8 cellular contexts compared by ENCODE assay signal in genomic region chr2:11692966-11693521, GRCh38. TPM values are rescaled to one million over a fixed set of nuclear protein-coding genes. Genes with fewer than 3 reads are reported as not detected.
DNase-seq lines count a peak whose midpoint lies in the region; ATAC-seq and TF ChIP-seq lines count a peak whose summit lies in the region.

No MANE protein-coding gene starts in this region.

- DNase-seq in Caco-2 (peak; percentile 85 to 87), GM20000 (ENCODE audit: low spot score) (peak; percentile 79), HL-60 (ENCODE audit: low read depth in 1 of 2, low spot score in 1 of 2) (peak in 1 of 2 experiments; percentile 54), NOMO-1 (lab: John Stamatoyannopoulos, UW; ENCODE audit: unreplicated experiment in 2 of 2) (peak; percentile 61 to 71), epidermal melanocyte (ENCODE audit: insufficient read length, low spot score) (peak; percentile 58), natural killer cell (peak; percentile 25)
- DNase-seq in activated CD8-positive, alpha-beta memory T cell treated with anti-CD3 and anti-CD28 coated beads for 24 hours: peak; percentile 72

- H3K4me3 ChIP-seq in Caco-2 (ENCODE audit: low read depth, low read length): no peak overlapping the region
- H3K4me3 ChIP-seq in HL-60 (replicated peaks; ENCODE audit: insufficient read depth, low read length): no peak overlapping the region
- H3K4me3 ChIP-seq in subcutaneous abdominal adipose tissue (ENCODE audit: low read depth in 1 of 5, low read length in 5 of 5): no peak overlapping the region

- peak; percentile 80 to 87 (median 85) for ATAC-seq in natural killer cell

- no peaks in the 10 kb centered on the region for H3K4me1 Mint-ChIP-seq in Caco-2 (ENCODE audit: low read depth, unreplicated experiment)
- peaks cover 7 to 14% of the 10 kb centered on the region in 2 donors for H3K4me1 Mint-ChIP-seq in natural killer cell

- H3K4me1 ChIP-seq in Caco-2 (0 out of 2 replicates have a peak, but pooled peaks cover 4% of the 10 kb centered on the region), subcutaneous abdominal adipose tissue (ENCODE audit: control insufficient read depth in 5 of 5, insufficient read depth in 5 of 5, low read length in 5 of 5) (peaks cover 3 to 54% (median 39%) of the 10 kb centered on the region in 5 donors)

- H3K36me3 Mint-ChIP-seq in Caco-2 (ENCODE audit: insufficient read depth, unreplicated experiment): no peaks in the 10 kb centered on the region
- no peaks in the 10 kb centered on the region for H3K36me3 Mint-ChIP-seq in natural killer cell

- H3K27me3 ChIP-seq in Caco-2 (replicated peaks; ENCODE audit: control insufficient read depth, insufficient read depth, low read length): no peaks in the 10 kb centered on the region
- no peaks in the 10 kb centered on the region for H3K27me3 ChIP-seq in HL-60 (ENCODE audit: insufficient read depth, poor library complexity, severe bottlenecking)
- H3K27me3 ChIP-seq in subcutaneous abdominal adipose tissue (ENCODE audit: control insufficient read depth in 5 of 5, insufficient read depth in 4 of 5, low read length in 5 of 5): no peaks in the 10 kb centered on the region

- H3K9me3 ChIP-seq in Caco-2: no peaks in the 10 kb centered on the region
- H3K9me3 ChIP-seq in subcutaneous abdominal adipose tissue (ENCODE audit: control insufficient read depth in 5 of 5, low read length in 5 of 5): no peaks in the 10 kb centered on the region

- no peak overlapping the region for H3K27ac Mint-ChIP-seq in Caco-2 (ENCODE audit: unreplicated experiment)
- H3K27ac Mint-ChIP-seq in natural killer cell: no peak overlapping the region

- H3K27me3 Mint-ChIP-seq in Caco-2 (ENCODE audit: insufficient read depth, unreplicated experiment) (no peaks in the 10 kb centered on the region), natural killer cell (ENCODE audit: low read depth in 2 of 2) (peaks cover 0 to 6% of the 10 kb centered on the region in 2 donors)

- no TSS peak for BruUV-seq in Caco-2 (replicated peaks; lab: Mats Ljungman, UMichigan)

- CTCF ChIA-PET in Caco-2 (lab: Charles Lee): interaction anchor here (0.6 to 1.7 kb wide), 19 partner anchors 9 to 248 kb away, joined by 3 to 13 read pairs (median 5); partner anchors contain the start of gene LPIN1

- POLR2A ChIA-PET in Caco-2 (lab: Charles Lee): no interaction called here

- TF ChIP-seq CTCF in Caco-2 (IDR thresholded peaks at IDR 0.05; ENCODE audit: insufficient read depth in 1 of 2, low read depth in 1 of 2, low read length in 1 of 2, severe bottlenecking in 1 of 2, unreplicated experiment in 1 of 2) (peak; percentile 81 to 85), GM20000 (IDR thresholded peaks at IDR 0.05; ENCODE audit: extremely low read depth, missing control alignments) (peak; percentile 62), HL-60 (IDR thresholded peaks at IDR 0.05; ENCODE audit: insufficient read depth, low read length) (peak; percentile 63), natural killer cell (IDR thresholded peaks at IDR 0.05) (peak; percentile 80)

- H3K4me3 Mint-ChIP-seq in Caco-2 (ENCODE audit: unreplicated experiment) (no peak overlapping the region), natural killer cell (no peak overlapping the region)

- intact Hi-C loops in Caco-2 (cut with micrococcal nuclease; ENCODE audit: unreplicated experiment): loop anchor here (1.0 kb wide), 3 partner anchors 46 to 86 kb away; partner anchors contain the start of gene LPIN1
- intact Hi-C loops in natural killer cell (cut with micrococcal nuclease): loop anchor here (1.0 to 5.0 kb wide), 2 partner anchors 54 to 86 kb away; partner anchors contain the start of gene LPIN1

- no peak overlapping the region for H3K27ac ChIP-seq in HL-60 (replicated peaks)
- peak overlapping the region; percentile 71 for H3K27ac ChIP-seq in subcutaneous abdominal adipose tissue (ENCODE audit: low read depth, low read length)

- H3K36me3 ChIP-seq in Caco-2 (ENCODE audit: control insufficient read depth, insufficient read depth, low read length) (no peaks in the 10 kb centered on the region), subcutaneous abdominal adipose tissue (ENCODE audit: control insufficient read depth in 5 of 5, insufficient read depth in 5 of 5, low read length in 5 of 5) (no peaks in the 10 kb centered on the region)

- peak overlapping the region in 1 of 5 donors; percentile 20 for H3K9ac ChIP-seq in subcutaneous abdominal adipose tissue (ENCODE audit: low read length in 5 of 5)

- no peaks in the 10 kb centered on the region for H3K9me3 Mint-ChIP-seq in Caco-2 (ENCODE audit: unreplicated experiment)
- H3K9me3 Mint-ChIP-seq in natural killer cell: no peaks in the 10 kb centered on the region

RNA-seq across cellular contexts. Expression of gene NTSR2, which starts 23.0 kb away (rescaled TPM):
- total RNA-seq in Caco-2 (2022) (not detected in 2 replicates), natural killer cell (not detected)

RNA-seq across cellular contexts. Expression of gene LPIN1, which starts 53.4 kb away (rescaled TPM):
- total RNA-seq in Caco-2 (2022): 12.5 and 14.2 TPM in 2 replicates
- total RNA-seq in natural killer cell: 100 to 1,000 TPM in 2 of 3 donors, 10 to 100 TPM in 1; 95.0 to 122 (median 118) TPM
